In the genomic region with DNA sequence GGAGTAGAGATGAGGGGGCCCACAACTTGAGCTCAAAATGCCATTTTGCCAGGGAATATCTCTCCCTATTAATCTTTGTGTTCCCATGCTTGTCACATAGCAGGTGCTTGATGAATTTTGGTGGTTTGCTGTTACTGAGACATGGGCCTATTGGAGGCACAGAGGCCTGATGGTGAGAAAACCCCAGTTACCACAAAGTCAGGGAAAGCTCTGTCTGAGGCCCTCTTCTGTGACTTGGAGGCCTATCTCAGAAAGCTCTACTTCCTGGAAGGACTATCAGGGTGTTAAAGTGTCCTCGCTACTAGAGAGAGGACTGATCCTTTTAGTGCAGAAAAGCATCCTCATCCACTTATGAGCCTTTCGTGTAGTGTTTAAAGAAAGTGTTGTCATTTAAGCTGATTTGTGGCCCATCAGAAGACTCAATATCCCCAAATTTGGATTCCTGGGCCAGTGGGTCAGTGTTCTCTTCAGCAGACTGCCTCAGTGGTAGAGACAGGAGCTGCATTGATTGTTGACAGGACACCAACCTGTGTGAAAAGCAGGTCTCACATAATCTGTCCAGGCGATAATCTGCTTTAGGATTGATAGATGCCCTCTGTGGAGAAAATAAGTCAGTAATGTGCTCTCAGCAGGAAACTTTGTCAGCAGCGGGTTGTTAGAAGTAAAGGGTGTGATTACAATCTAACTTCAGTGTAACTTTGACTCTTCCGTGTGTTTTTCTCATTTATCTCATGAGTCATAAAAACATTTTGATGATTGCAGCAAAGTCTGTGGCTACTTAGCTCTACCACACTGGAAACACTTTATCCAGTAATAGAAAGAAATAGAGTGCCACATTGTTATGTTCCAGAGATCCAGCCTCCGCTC, we compare ENCODE assay signal across 11 cellular contexts.
A peak's percentile ranks its signal among the peaks of the same experiment; 100 is the strongest.
DNase-seq lines count a peak whose midpoint lies in the region; ATAC-seq and FAIRE-seq lines count a peak whose summit lies in the region.
"Had no signal": no experiment of that assay in that cellular context is flagged by ENCODE, and none has a peak within 500 bp of the region (broad histone marks: within the 10 kb centered on the region; RNA-seq: fewer than 3 reads in every experiment).

No MANE protein-coding gene starts in this region.

- H3K79me2 ChIP-seq in Karpas-422 (ENCODE audit: low read length): no peaks in the 10 kb centered on the region

- H3K27me3 Mint-ChIP-seq in activated T-helper 2 cell treated with anti-CD3 and anti-CD28 coated beads, Interferon-gamma antibody, Interleukin-2, Interleukin-4, amounts not matched to agents 10 μg/mL and 5 μg/mL and 100 μg/mL, durations not matched to agents 14 hours and 24 hours and 36 hours (ENCODE audit: low read depth): no peaks in the 10 kb centered on the region
- no peaks in the 10 kb centered on the region for H3K27me3 Mint-ChIP-seq in naive thymus-derived CD8-positive, alpha-beta T cell
- H3K27me3 Mint-ChIP-seq: naive B cell had no signal

- 0 out of 2 replicates have a peak, but pooled peaks cover 4% of the 10 kb centered on the region for H3K27me3 ChIP-seq in Karpas-422 (ENCODE audit: low read length)

- DNase-seq in GM19239 (ENCODE audit: insufficient read length, low spot score) (no peak), Karpas-422 (no peak), NCI-H748 (lab: John Stamatoyannopoulos, UW; ENCODE audit: unreplicated experiment) (no peak), NCI-H510A treated with DMSO at 0.1 percent for 48 hours (lab: John Stamatoyannopoulos, UW) (no peak)
- DNase-seq in activated T-helper 2 cell treated with anti-CD3 and anti-CD28 coated beads, Interferon-gamma antibody, Interleukin-2, Interleukin-4, amounts not matched to agents 10 μg/mL and 5 μg/mL and 100 μg/mL, durations not matched to agents 14 hours and 24 hours and 36 hours (ENCODE audit: low spot score): peak; percentile 49
- no peak for DNase-seq in naive thymus-derived CD8-positive, alpha-beta T cell
- DNase-seq: DMS79, naive B cell, NCI-H446 treated with DMSO at 0.1 percent for 48 hours, SK-N-SH had no signal

- no peak overlapping the region for H3K4me3 ChIP-seq in Karpas-422 (ENCODE audit: low read length)

- H4K20me1 ChIP-seq in Karpas-422 (ENCODE audit: insufficient read depth, low read depth, low read length): no peaks in the 10 kb centered on the region

- peak; percentile 49 for ATAC-seq in HG03097 (IDR thresholded peaks at IDR 0.05; ENCODE audit: low FRiP score, unreplicated experiment)
- ATAC-seq in naive thymus-derived CD8-positive, alpha-beta T cell: peak; percentile 60 to 61

- POLR2A ChIA-PET in naive thymus-derived CD8-positive, alpha-beta T cell (lab: Charles Lee): interaction anchor here (0.8 kb wide), 1 partner anchor 15 kb away, joined by 3 read pairs; no protein-coding TSS in a partner anchor

- no peak overlapping the region for H3K27ac ChIP-seq in Karpas-422 (ENCODE audit: low read length)

- H3K9me2 ChIP-seq in Karpas-422 (replicated peaks; ENCODE audit: insufficient read depth, low read length): no peaks in the 10 kb centered on the region
- H3K9me2 ChIP-seq: SK-N-SH had no signal

- H3K36me3 Mint-ChIP-seq in activated T-helper 2 cell treated with anti-CD3 and anti-CD28 coated beads, Interferon-gamma antibody, Interleukin-2, Interleukin-4, amounts not matched to agents 10 μg/mL and 5 μg/mL and 100 μg/mL, durations not matched to agents 14 hours and 24 hours and 36 hours (ENCODE audit: low read depth): peaks cover 50% of the 10 kb centered on the region
- H3K36me3 Mint-ChIP-seq in naive thymus-derived CD8-positive, alpha-beta T cell: no peaks in the 10 kb centered on the region

- peak overlapping the region; percentile 92 for H3K4me3 Mint-ChIP-seq in activated T-helper 2 cell treated with anti-CD3 and anti-CD28 coated beads, Interferon-gamma antibody, Interleukin-2, Interleukin-4, amounts not matched to agents 10 μg/mL and 5 μg/mL and 100 μg/mL, durations not matched to agents 14 hours and 24 hours and 36 hours (ENCODE audit: low read depth)
- H3K4me3 Mint-ChIP-seq in naive thymus-derived CD8-positive, alpha-beta T cell: peak overlapping the region in 9 of 10 donors; percentile 31 to 86 (median 50)

- no peaks in the 10 kb centered on the region for H3K9me3 ChIP-seq in Karpas-422 (ENCODE audit: low read length)
- H3K9me3 ChIP-seq: SK-N-SH had no signal

- H3K4me1 ChIP-seq in Karpas-422 (ENCODE audit: low read length): peaks cover 46% of the 10 kb centered on the region

- peak; percentile 97 for FAIRE-seq in GM19239 (lab: Jason Lieb, UNC)

- no peak overlapping the region for H3K9ac ChIP-seq in Karpas-422 (ENCODE audit: low read length)
- H3K9ac ChIP-seq: SK-N-SH had no signal

- no peak overlapping the region for H3K4me2 ChIP-seq in Karpas-422 (ENCODE audit: low read depth, low read length, poor library complexity, severe bottlenecking)
- H3K4me2 ChIP-seq: SK-N-SH had no signal

- intact Hi-C loops in activated T-helper 2 cell treated with anti-CD3 and anti-CD28 coated beads, Interferon-gamma antibody, Interleukin-2, Interleukin-4, amounts not matched to agents 10 μg/mL and 5 μg/mL and 100 μg/mL, durations not matched to agents 14 hours and 24 hours and 36 hours (cut with micrococcal nuclease): loop anchor here (1.0 to 10.0 kb wide), 11 partner anchors 12 to 662 kb away; partner anchors contain the start of gene DGKH

- no peaks in the 10 kb centered on the region for H3K36me3 ChIP-seq in Karpas-422 (ENCODE audit: insufficient read depth, low read length)

- H3K9me3 Mint-ChIP-seq in activated T-helper 2 cell treated with anti-CD3 and anti-CD28 coated beads, Interferon-gamma antibody, Interleukin-2, Interleukin-4, amounts not matched to agents 10 μg/mL and 5 μg/mL and 100 μg/mL, durations not matched to agents 14 hours and 24 hours and 36 hours: peaks cover 8% of the 10 kb centered on the region
- peaks cover 0 to 2% (median 0%) of the 10 kb centered on the region in 9 donors for H3K9me3 Mint-ChIP-seq in naive thymus-derived CD8-positive, alpha-beta T cell

- no peak overlapping the region for H2AFZ ChIP-seq in Karpas-422 (ENCODE audit: low read length)

- peaks cover 75% of the 10 kb centered on the region for H3K4me1 Mint-ChIP-seq in activated T-helper 2 cell treated with anti-CD3 and anti-CD28 coated beads, Interferon-gamma antibody, Interleukin-2, Interleukin-4, amounts not matched to agents 10 μg/mL and 5 μg/mL and 100 μg/mL, durations not matched to agents 14 hours and 24 hours and 36 hours (ENCODE audit: low read depth)
- peaks cover 27 to 69% (median 56%) of the 10 kb centered on the region in 4 donors for H3K4me1 Mint-ChIP-seq in naive thymus-derived CD8-positive, alpha-beta T cell

- H3K27ac Mint-ChIP-seq in activated T-helper 2 cell treated with anti-CD3 and anti-CD28 coated beads, Interferon-gamma antibody, Interleukin-2, Interleukin-4, amounts not matched to agents 10 μg/mL and 5 μg/mL and 100 μg/mL, durations not matched to agents 14 hours and 24 hours and 36 hours: peak overlapping the region; percentile 100
- peak overlapping the region; percentile 28 to 98 (median 80) for H3K27ac Mint-ChIP-seq in naive thymus-derived CD8-positive, alpha-beta T cell
